16 cellular contexts compared by ENCODE assay signal in the genomic region with DNA sequence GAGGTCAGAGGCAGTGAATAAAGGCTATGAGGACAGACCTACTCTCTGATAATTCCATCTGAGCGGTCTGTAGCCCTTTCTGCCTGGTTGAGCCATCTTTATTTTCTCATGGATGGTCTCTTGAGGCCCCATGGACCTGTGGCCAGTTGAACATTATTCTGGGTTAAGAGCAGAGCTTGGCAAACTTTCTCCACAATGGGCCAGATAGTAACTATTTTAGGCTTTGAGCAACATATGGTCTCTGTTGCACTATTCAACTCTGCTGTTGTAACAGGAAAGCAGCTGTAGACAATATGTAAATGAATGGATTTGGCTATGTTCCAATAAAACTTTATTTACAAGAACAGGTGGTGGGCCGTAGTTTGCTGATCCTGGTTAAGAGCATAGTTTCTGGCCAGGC.
A peak's percentile ranks its signal among the peaks of the same experiment; 100 is the strongest.
DNase-seq lines count a peak whose midpoint lies in the region; TF ChIP-seq lines count a peak whose summit lies in the region.
"Had no signal": no experiment of that assay in that cellular context is flagged by ENCODE, and none has a peak within 500 bp of the region (broad histone marks: within the 10 kb centered on the region; RNA-seq: fewer than 3 reads in every experiment).

No MANE protein-coding gene starts in this region.

- H3K9me3 ChIP-seq in esophagus muscularis mucosa (no peaks in the 10 kb centered on the region), muscle layer of duodenum (ENCODE audit: control insufficient read depth in 1 of 2, low read length in 2 of 2) (no peaks in the 10 kb centered on the region)
- H3K9me3 ChIP-seq: esophagus squamous epithelium, transverse colon had no signal

- no peak for TF ChIP-seq CTCF in esophagus muscularis mucosa (IDR thresholded peaks at IDR 0.05)

- 73% methylated on average over 2 of the region's 2 CpGs for WGBS in esophagus muscularis mucosa

- H3K36me3 ChIP-seq in esophagus muscularis mucosa (no peaks in the 10 kb centered on the region), muscle layer of duodenum (ENCODE audit: control insufficient read depth in 1 of 2, insufficient read depth in 2 of 2, low read length in 2 of 2) (no peaks in the 10 kb centered on the region)
- H3K36me3 ChIP-seq: esophagus squamous epithelium, transverse colon had no signal

- in situ Hi-C loops in G401 (cut with HindIII; ENCODE audit: low sequenced_read_pairs), result no loop called here

- intact Hi-C loops in esophagus muscularis mucosa (cut with DNase I), result no loop called here

- TF ChIP-seq EP300 in esophagus muscularis mucosa (IDR thresholded peaks at IDR 0.05), result no peak

- peaks cover 0 to under 1% (median 0%) of the 10 kb centered on the region in 4 donors for H3K27me3 ChIP-seq in esophagus muscularis mucosa
- no peaks in the 10 kb centered on the region for H3K27me3 ChIP-seq in muscle layer of duodenum (ENCODE audit: low read depth, low read length)
- H3K27me3 ChIP-seq: esophagus squamous epithelium, transverse colon had no signal

- no peak for TF ChIP-seq POLR2A in esophagus muscularis mucosa (IDR thresholded peaks at IDR 0.05; ENCODE audit: low read depth)

- H3K4me1 ChIP-seq in esophagus muscularis mucosa (no peaks in the 10 kb centered on the region), muscle layer of duodenum (ENCODE audit: control insufficient read depth in 1 of 2, insufficient read depth in 2 of 2, low read length in 2 of 2) (peaks cover 0 to 3% of the 10 kb centered on the region in 2 donors)
- H3K4me1 ChIP-seq: esophagus squamous epithelium, transverse colon had no signal

- DNase-seq in G401 (ENCODE audit: low spot score) (peak; percentile 31), NCI-H345 (lab: John Stamatoyannopoulos, UW) (peak; percentile 28), esophagus muscularis mucosa (ENCODE audit: extremely low spot score) (no peak)
- DNase-seq in activated CD4-positive, alpha-beta T cell treated with anti-CD3 and anti-CD28 coated beads for 4 hours, result no peak
- DNase-seq in activated CD4-positive, alpha-beta T cell treated with anti-CD3 and anti-CD28 coated beads, Interleukin-2, amount 50 U/mL, for 48 hours, result no peak
- no peak for DNase-seq in activated naive CD4-positive, alpha-beta T cell treated with Interleukin-2 at 50 U/mL for 16 hours
- DNase-seq: activated CD4-positive, alpha-beta T cell treated with anti-CD3 and anti-CD28 coated beads, Interleukin-2, amount 50 U/mL, for 1 hour; activated naive CD4-positive, alpha-beta T cell treated with anti-CD3 and anti-CD28 coated beads, Interleukin-2, amount 10 ng/mL, durations not matched to agents 7 days and 5 days; esophagus squamous epithelium; left colon; NCI-H2029; stimulated activated naive CD4-positive, alpha-beta T cell treated with Interleukin-2 at 50 U/mL for 16 hours; transverse colon had no signal

- H3K4me3 ChIP-seq in esophagus muscularis mucosa (no peak overlapping the region), muscle layer of duodenum (ENCODE audit: low read depth in 1 of 2, low read length in 2 of 2) (no peak overlapping the region)
- H3K4me3 ChIP-seq: SK-N-MC, transverse colon had no signal

- H3K27ac ChIP-seq in esophagus muscularis mucosa (replicated peaks in 1 of 4) (peak overlapping the region; percentile 22 to 65 (median 40)), muscle layer of duodenum (ENCODE audit: low read length) (peak overlapping the region; percentile 35)
- H3K27ac ChIP-seq: C4-2B, SK-N-MC had no signal

Comparison
In these comparisons a context has a peak if more than half of its experiments do, and no peak if none do; other contexts are left out.
1. DNase-seq: peak in G401 (single experiment) and NCI-H345 (single experiment); none in esophagus muscularis mucosa (single experiment), activated CD4-positive, alpha-beta T cell treated with anti-CD3 and anti-CD28 coated beads for 4 hours (0 of 2), activated CD4-positive, alpha-beta T cell treated with anti-CD3 and anti-CD28 coated beads, Interleukin-2, amount 50 U/mL, for 48 hours (0 of 2) and activated naive CD4-positive, alpha-beta T cell treated with Interleukin-2 at 50 U/mL for 16 hours (single experiment).